8 cellular contexts compared by ENCODE assay signal in the genomic region with DNA sequence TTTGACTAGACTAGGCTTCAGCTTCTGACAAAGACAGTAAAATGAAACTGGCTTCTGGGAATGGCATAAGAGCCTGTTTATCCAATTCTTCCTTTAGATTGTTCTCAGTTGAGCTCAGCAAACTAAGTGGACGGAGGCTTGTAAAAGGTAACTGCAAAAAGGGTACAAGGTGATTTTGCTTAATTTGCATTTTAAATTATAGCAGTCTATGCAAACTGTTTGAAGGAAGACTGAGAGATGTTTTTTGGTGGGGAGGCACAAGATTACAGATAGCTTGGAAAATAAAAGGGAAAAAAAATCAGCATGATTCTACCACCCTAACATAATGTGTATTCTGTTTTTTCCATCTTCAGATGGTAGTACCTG. TPM values are rescaled to one million over a fixed set of nuclear protein-coding genes. Genes with fewer than 3 reads are reported as not detected.
DNase-seq lines count a peak whose midpoint lies in the region; ATAC-seq and TF ChIP-seq lines count a peak whose summit lies in the region.

No MANE protein-coding gene starts in this region.

- H3K36me3 Mint-ChIP-seq in activated naive CD4-positive, alpha-beta T cell treated with anti-CD3 and anti-CD28 coated beads for 36 hours (ENCODE audit: low read depth): peaks cover 45% of the 10 kb centered on the region
- peaks cover 6% of the 10 kb centered on the region for H3K36me3 Mint-ChIP-seq in memory B cell

- ATAC-seq in memory B cell (ENCODE audit: low read depth): no peak

- intact Hi-C loops in activated naive CD4-positive, alpha-beta T cell treated with anti-CD3 and anti-CD28 coated beads for 36 hours (cut with micrococcal nuclease): loop anchor here (10.0 kb wide), 1 partner anchor 1038 kb away; no protein-coding TSS in a partner anchor
- intact Hi-C loops in transverse colon (cut with DNase I; ENCODE audit: low total_unique reads): no loop called here

- H3K4me3 Mint-ChIP-seq in activated naive CD4-positive, alpha-beta T cell treated with anti-CD3 and anti-CD28 coated beads for 36 hours: peak overlapping the region; percentile 77
- peak overlapping the region; percentile 82 for H3K4me3 Mint-ChIP-seq in memory B cell

- H3K27ac Mint-ChIP-seq in activated naive CD4-positive, alpha-beta T cell treated with anti-CD3 and anti-CD28 coated beads for 36 hours: peak overlapping the region; percentile 91
- H3K27ac Mint-ChIP-seq in memory B cell: peak overlapping the region; percentile 99

- no peaks in the 10 kb centered on the region for H3K27me3 Mint-ChIP-seq in activated naive CD4-positive, alpha-beta T cell treated with anti-CD3 and anti-CD28 coated beads for 36 hours (ENCODE audit: low read depth)
- no peaks in the 10 kb centered on the region for H3K27me3 Mint-ChIP-seq in memory B cell

- H3K9me3 Mint-ChIP-seq in activated naive CD4-positive, alpha-beta T cell treated with anti-CD3 and anti-CD28 coated beads for 36 hours: no peaks in the 10 kb centered on the region
- H3K9me3 Mint-ChIP-seq in memory B cell: no peaks in the 10 kb centered on the region

- peak overlapping the region; percentile 97 to 99 (median 99) for H3K27ac ChIP-seq in transverse colon

- CTCF ChIA-PET in activated naive CD4-positive, alpha-beta T cell treated with anti-CD3 and anti-CD28 coated beads for 36 hours (lab: Charles Lee): interaction anchor here (0.7 to 1.2 kb wide), 7 partner anchors 10 to 102 kb away, joined by 3 to 5 read pairs (median 4); no protein-coding TSS in a partner anchor

- TF ChIP-seq EP300 in transverse colon (IDR thresholded peaks at IDR 0.05; ENCODE audit: low read depth): no peak

- no peak for DNase-seq in activated naive CD4-positive, alpha-beta T cell treated with anti-CD3 and anti-CD28 coated beads for 36 hours
- DNase-seq in activated naive CD4-positive, alpha-beta T cell (lab: John Stamatoyannopoulos, UW): no peak
- DNase-seq in astrocyte of the cerebellum (ENCODE audit: low read depth) (no peak), memory B cell (ENCODE audit: low spot score in 2 of 2) (no peak), transverse colon (no peak), amniotic stem cell (lab: John Stamatoyannopoulos, UW) (no peak), ecto neural progenitor cell (ENCODE audit: low spot score) (no peak), SK-N-DZ (ENCODE audit: low spot score) (no peak)

- TF ChIP-seq CTCF in astrocyte of the cerebellum (IDR thresholded peaks at IDR 0.05; ENCODE audit: low read depth, low read length, missing control alignments) (no peak), transverse colon (IDR thresholded peaks at IDR 0.05) (no peak)

- peak overlapping the region; percentile 16 for H3K4me3 ChIP-seq in astrocyte of the cerebellum (ENCODE audit: low read depth, low read length)
- H3K4me3 ChIP-seq in transverse colon: peak overlapping the region in 1 of 4 donors; percentile 27

- no peaks in the 10 kb centered on the region for H3K36me3 ChIP-seq in transverse colon

- no peak for TF ChIP-seq POLR2A in transverse colon (IDR thresholded peaks at IDR 0.05)

- no peaks in the 10 kb centered on the region for H3K9me3 ChIP-seq in transverse colon

- in situ Hi-C loops in astrocyte of the cerebellum (cut with HindIII; ENCODE audit: low sequenced_read_pairs): no loop called here
- in situ Hi-C loops in transverse colon (cut with MboI; ENCODE audit: low pct_ligation_motif_present in 1 of 4, low pct_unique_long_range_greater_than_20kb in 1 of 4, low sequenced_read_pairs in 3 of 4): no loop called here

- WGBS in transverse colon (ENCODE audit: low coverage in 1 of 2), 2 donors: 14 to 29% methylated on average over 1 of the region's 1 CpG

- H3K4me1 Mint-ChIP-seq in activated naive CD4-positive, alpha-beta T cell treated with anti-CD3 and anti-CD28 coated beads for 36 hours (ENCODE audit: low read depth): peaks cover 79% of the 10 kb centered on the region
- H3K4me1 Mint-ChIP-seq in memory B cell: peaks cover 72% of the 10 kb centered on the region

- H3K4me1 ChIP-seq in transverse colon: peaks cover 46 to 86% (median 73%) of the 10 kb centered on the region in 4 donors

- H3K27me3 ChIP-seq in transverse colon: no peaks in the 10 kb centered on the region

RNA-seq across cellular contexts. Expression of a gene that starts 5.0 kb away (rescaled TPM):
- total RNA-seq in activated naive CD4-positive, alpha-beta T cell treated with anti-CD3 and anti-CD28 coated beads for 36 hours: 10 to 100 TPM; 66.6 to 69.7 TPM
- total RNA-seq in transverse colon: 100 to 1,000 TPM in 2 of 4 donors, 10 to 100 TPM in 2; 29.1 to 159 (median 95.0) TPM
- polyA plus RNA-seq in SK-N-DZ (2014; cell fraction: cytosol; rRNA removed): 1.9 and 2.3 TPM in 2 replicates
- 1.8 and 6.1 TPM in 2 replicates for polyA plus RNA-seq in SK-N-DZ (2014; cell fraction: nucleus; rRNA removed)

RNA-seq across cellular contexts. Expression of a gene that starts 41.7 kb away (rescaled TPM):
- total RNA-seq in activated naive CD4-positive, alpha-beta T cell treated with anti-CD3 and anti-CD28 coated beads for 36 hours: not detected
- not detected for total RNA-seq in transverse colon
- polyA plus RNA-seq in SK-N-DZ (2014; cell fraction: cytosol; rRNA removed): 5.1 and 7.3 TPM in 2 replicates
- 4.1 and 4.8 TPM in 2 replicates for polyA plus RNA-seq in SK-N-DZ (2014; cell fraction: nucleus; rRNA removed)
